ENCODE assay signal across 23 cellular contexts in genomic region chr3:65028024-65028423, GRCh38.
"Had no signal": no experiment of that assay in that cellular context is flagged by ENCODE, and none has a peak within 500 bp of the region (broad histone marks: within the 10 kb centered on the region; RNA-seq: fewer than 3 reads in every experiment).

No MANE protein-coding gene starts in this region.

- FAIRE-seq: colon, frontal cortex, islet of Langerhans, urothelium cell line had no signal

- H3K27me3 ChIP-seq: dorsolateral prefrontal cortex, left lung, right atrium auricular region, stomach, thyroid gland, upper lobe of left lung had no signal

- H3K27ac ChIP-seq: dorsolateral prefrontal cortex, left lung, prostate gland, right atrium auricular region, stomach, thyroid gland, upper lobe of left lung had no signal

- H3K36me3 ChIP-seq: left lung, prostate gland, right atrium auricular region, stomach, thyroid gland, upper lobe of left lung had no signal

- H3K4me2 ChIP-seq: smooth muscle cell had no signal

- H3K4me3 ChIP-seq: dorsolateral prefrontal cortex, left lung, prostate gland, right atrium auricular region, smooth muscle cell, stomach, thyroid gland, upper lobe of left lung had no signal

- DNase-seq: dorsolateral prefrontal cortex; effector CD4-positive, alpha-beta T cell; hypothalamus; left cardiac atrium; left lung; mesenchymal stem cell; midbrain; naive thymus-derived CD4-positive, alpha-beta T cell; nucleus accumbens; stimulated activated CD4-positive, alpha-beta T cell treated with anti-CD3 and anti-CD28 coated beads, Interleukin-12 subunit alpha, Interleukin-12 subunit beta, amount 100 ng/mL, for 4 hours; stimulated activated CD4-positive, alpha-beta T cell treated with anti-CD3 and anti-CD28 coated beads, Interleukin-1b, Interleukin-23, amount 100 ng/mL, for 48 hours; stimulated activated CD4-positive, alpha-beta T cell treated with anti-CD3 and anti-CD28 coated beads, Interleukin-4, amount 100 ng/mL, for 24 hours; stimulated activated naive CD4-positive, alpha-beta T cell treated with Interleukin-2 at 50 U/mL for 16 hours; stomach; thyroid gland; upper lobe of left lung had no signal

- H3K4me1 ChIP-seq: left lung, prostate gland, right atrium auricular region, stomach, thyroid gland, upper lobe of left lung had no signal

- H3K9me3 ChIP-seq: left lung, prostate gland, right atrium auricular region, stomach, thyroid gland, upper lobe of left lung had no signal
